In genomic region chr17:7838291-7839075, GRCh38 we compare ENCODE assay signal across 8 cellular contexts. TPM values are rescaled to one million over a fixed set of nuclear protein-coding genes. Genes with fewer than 3 reads are reported as not detected.
DNase-seq lines count a peak whose midpoint lies in the region; ATAC-seq and TF ChIP-seq lines count a peak whose summit lies in the region.

No MANE protein-coding gene starts in this region.

- intact Hi-C loops in Panc1 (cut with micrococcal nuclease; ENCODE audit: unreplicated experiment) (no loop called here), upper lobe of right lung (cut with DNase I) (no loop called here)

- in situ Hi-C loops in Panc1 (cut with HindIII; ENCODE audit: low pct_unique_long_range_greater_than_20kb, low sequenced_read_pairs), result no loop called here

- ATAC-seq in Panc1, result no peak
- ATAC-seq in upper lobe of right lung, result no peak
- no peak for ATAC-seq in GM18909 (IDR thresholded peaks at IDR 0.05; ENCODE audit: poor library complexity, unreplicated experiment)
- ATAC-seq in HG02884 (IDR thresholded peaks at IDR 0.05; ENCODE audit: unreplicated experiment), result no peak

- H3K4me1 ChIP-seq in BLaER1 treated with 17β-estradiol and CSF1 and Interleukin-3, amounts not matched to agents 10 nM and 100 nM, result peaks cover 43 to 57% (median 49%) of the 10 kb centered on the region in 10 experiments
- H3K4me1 ChIP-seq in HEK293 (ENCODE audit: control insufficient read depth, insufficient read depth, low read length) (peaks cover 31% of the 10 kb centered on the region), Panc1 (ENCODE audit: control insufficient read depth, insufficient read depth, low read length) (peaks cover 41% of the 10 kb centered on the region), upper lobe of right lung (peaks cover 46% of the 10 kb centered on the region)

- DNase-seq in Panc1 (ENCODE audit: low read depth, low spot score) (no peak), choroid plexus epithelial cell (ENCODE audit: low read depth) (peak; percentile 79), medulla oblongata (ENCODE audit: extremely low spot score) (peak; percentile 72), upper lobe of right lung (no peak)

- H3K27ac ChIP-seq in BLaER1 treated with 17β-estradiol and CSF1 and Interleukin-3, amounts not matched to agents 10 nM and 100 nM, result peak overlapping the region; percentile 62 to 99 (median 98)
- peak overlapping the region; percentile 67 for H3K27ac ChIP-seq in HEK293 (ENCODE audit: extremely low read depth, low read depth, low read length)
- peak overlapping the region; percentile 85 for H3K27ac ChIP-seq in Panc1 (ENCODE audit: low read length)
- H3K27ac ChIP-seq in upper lobe of right lung, result peak overlapping the region; percentile 51

- H3K36me3 ChIP-seq in BLaER1 treated with 17β-estradiol and CSF1 and Interleukin-3, amounts not matched to agents 10 nM and 100 nM, result peaks cover 0 to 19% (median 14%) of the 10 kb centered on the region in 11 experiments; a peak in 14 of 22 replicates
- H3K36me3 ChIP-seq in HEK293 (ENCODE audit: control insufficient read depth in 2 of 2, insufficient read depth in 1 of 2, low read length in 2 of 2) (peaks cover 0 to 7% of the 10 kb centered on the region in 2 experiments; a peak in 1 of 3 replicates), Panc1 (ENCODE audit: control insufficient read depth, insufficient read depth, low read length) (no peaks in the 10 kb centered on the region; the same call in 1 of the 2 replicates), upper lobe of right lung (peaks cover 5% of the 10 kb centered on the region)

- H3K4me3 ChIP-seq in BLaER1 treated with 17β-estradiol and CSF1 and Interleukin-3, amounts not matched to agents 10 nM and 100 nM, result peak overlapping the region; percentile 45 to 89 (median 61)
- H3K4me3 ChIP-seq in HEK293 (ENCODE audit: low read depth, low read length) (no peak overlapping the region), Panc1 (ENCODE audit: low read depth in 2 of 2, low read length in 2 of 2) (peak overlapping the region; percentile 5 to 25; a peak in 3 of 4 replicates), choroid plexus epithelial cell (ENCODE audit: low read depth, low read length) (peak overlapping the region; percentile 53), upper lobe of right lung (peak overlapping the region; percentile 19)

- H3K27me3 ChIP-seq in BLaER1 treated with 17β-estradiol and CSF1 and Interleukin-3, amounts not matched to agents 10 nM and 100 nM, result no peaks in the 10 kb centered on the region
- H3K27me3 ChIP-seq in Panc1 (ENCODE audit: control insufficient read depth, insufficient read depth, low read length), result no peaks in the 10 kb centered on the region
- no peaks in the 10 kb centered on the region for H3K27me3 ChIP-seq in upper lobe of right lung

- BruUV-seq in Panc1 (replicated peaks; lab: Mats Ljungman, UMichigan), result no TSS peak

- CTCF ChIA-PET in HEK293 (lab: Yijun Ruan, JAX), result interaction anchor here (0.7 to 2.5 kb wide), 4 partner anchors 21 to 222 kb away, joined by 3 to 14 read pairs (median 3); no protein-coding TSS in a partner anchor
- CTCF ChIA-PET in Panc1 (lab: Charles Lee), result no interaction called here

- H3K9ac ChIP-seq in BLaER1 treated with 17β-estradiol and CSF1 and Interleukin-3, amounts not matched to agents 10 nM and 100 nM, result peak overlapping the region; percentile 75 to 98 (median 96)

- POLR2A ChIA-PET in HEK293 (lab: Yijun Ruan, JAX) (interaction anchor here (0.5 to 7.7 kb wide), 4 partner anchors 13 to 151 kb away, joined by 3 to 110 read pairs (median 5); partner anchors contain the start of genes CYB5D1, NAA38, TMEM88 and TP53), Panc1 (lab: Charles Lee) (no interaction called here)

- no peak for TF ChIP-seq CTCF in HEK293 (tag by site-specific recombination; IDR thresholded peaks at IDR 0.05)
- TF ChIP-seq CTCF in Panc1 (IDR thresholded peaks at IDR 0.05), result no peak
- TF ChIP-seq CTCF in choroid plexus epithelial cell (conservative IDR thresholded peaks at IDR 0.05; ENCODE audit: low read depth, low read length), result peak; percentile 2
- TF ChIP-seq CTCF in upper lobe of right lung (IDR thresholded peaks at IDR 0.05), result no peak

- peaks cover 9 to 33% (median 29%) of the 10 kb centered on the region in 11 experiments; a peak in 14 of 22 replicates for H4K20me1 ChIP-seq in BLaER1 treated with 17β-estradiol and CSF1 and Interleukin-3, amounts not matched to agents 10 nM and 100 nM

- peak overlapping the region; percentile 73 to 100 (median 98) for H3K4me2 ChIP-seq in BLaER1 treated with 17β-estradiol and CSF1 and Interleukin-3, amounts not matched to agents 10 nM and 100 nM

- no peaks in the 10 kb centered on the region for H3K9me3 ChIP-seq in BLaER1 treated with 17β-estradiol and CSF1 and Interleukin-3, amounts not matched to agents 10 nM and 100 nM (replicated peaks in 1 of 11)
- H3K9me3 ChIP-seq in HEK293 (ENCODE audit: control insufficient read depth, insufficient read depth, low read depth, low read length) (no peaks in the 10 kb centered on the region), Panc1 (ENCODE audit: control insufficient read depth, insufficient read depth, low read depth, low read length) (no peaks in the 10 kb centered on the region), upper lobe of right lung (no peaks in the 10 kb centered on the region)

TF ChIP-seq in HEK293, 187 proteins besides CTCF, POLR2A, EP300 and RAD21 (continues in another document):
- peak; percentile 95 for TF ChIP-seq ZNF600 (tag by site-specific recombination; IDR thresholded peaks at IDR 0.05)
- TF ChIP-seq FEZF1 (tag by site-specific recombination; IDR thresholded peaks at IDR 0.05), result peak; percentile 27; the same call in 1 of the 2 replicates
- peak; percentile 58 for TF ChIP-seq KLF16 (tag by site-specific recombination; IDR thresholded peaks at IDR 0.05)
- TF ChIP-seq ZBTB10 (tag by site-specific recombination; IDR thresholded peaks at IDR 0.05), result 0 out of 2 replicates have a peak, but pooled peaks have one; percentile 38
- TF ChIP-seq ZFHX2 (tag by site-specific recombination; conservative IDR thresholded peaks at IDR 0.05), result peak; percentile 84
- peak; percentile 76 for TF ChIP-seq GLIS2 (tag by site-specific recombination; IDR thresholded peaks at IDR 0.05)
- peak; percentile 98 for TF ChIP-seq ZBTB17 (tag by site-specific recombination; IDR thresholded peaks at IDR 0.05)
- no peak for TF ChIP-seq ZSCAN16 (tag by site-specific recombination; IDR thresholded peaks at IDR 0.05)
- TF ChIP-seq ZBTB20 (tag by site-specific recombination; IDR thresholded peaks at IDR 0.05), result peak; percentile 29
- peak; percentile 17; the same call in 1 of the 2 replicates for TF ChIP-seq ZBTB8A (tag by site-specific recombination; IDR thresholded peaks at IDR 0.05)
- TF ChIP-seq MEIS1 (CRISPR knock-in tag; IDR thresholded peaks at IDR 0.05; ENCODE audit: borderline replicate concordance), result no peak
- TF ChIP-seq SP2 (tag by site-specific recombination; IDR thresholded peaks at IDR 0.05), result peak; percentile 61
- no peak; the same call in 1 of the 2 replicates for TF ChIP-seq BCL11B (tag by site-specific recombination; IDR thresholded peaks at IDR 0.05; ENCODE audit: low read depth)
- TF ChIP-seq EGR2 (tag by site-specific recombination; IDR thresholded peaks at IDR 0.05; ENCODE audit: low read depth), result peak; percentile 82
- no peak for TF ChIP-seq ZNF274 (IDR thresholded peaks at IDR 0.05; ENCODE audit: low read length)
- no peak for TF ChIP-seq ZNF274 (tag by site-specific recombination; IDR thresholded peaks at IDR 0.05; ENCODE audit: borderline replicate concordance)
- TF ChIP-seq ZBTB48 (tag by site-specific recombination; IDR thresholded peaks at IDR 0.05), result peak; percentile 69

RNA-seq across cellular contexts. Expression of gene KDM6B, which starts 4.5 kb away (rescaled TPM):
- total RNA-seq in Panc1 (2021; ENCODE audit: unreplicated experiment) (19.9 TPM), upper lobe of right lung (48.3 TPM)
- 16.0 TPM for polyA plus RNA-seq in Panc1 (2012; ENCODE audit: insufficient read length)

RNA-seq across cellular contexts. Expression of gene TMEM88, which starts 16.4 kb away (rescaled TPM):
- 1.6 TPM for total RNA-seq in Panc1 (2021; ENCODE audit: unreplicated experiment)
- polyA plus RNA-seq in Panc1 (2012; ENCODE audit: insufficient read length), result 1.1 TPM
- total RNA-seq in upper lobe of right lung, result 10.7 TPM

RNA-seq across cellular contexts. Expression of gene NAA38, which starts 18.9 kb away (rescaled TPM):
- 75.2 TPM for total RNA-seq in Panc1 (2021; ENCODE audit: unreplicated experiment)
- polyA plus RNA-seq in Panc1 (2012; ENCODE audit: insufficient read length), result 176 TPM
- 58.7 TPM for total RNA-seq in upper lobe of right lung

RNA-seq across cellular contexts. Expression of gene CYB5D1, which starts 19.3 kb away (rescaled TPM):
- 8.6 TPM for total RNA-seq in Panc1 (2021; ENCODE audit: unreplicated experiment)
- polyA plus RNA-seq in Panc1 (2012; ENCODE audit: insufficient read length), result 9.2 TPM
- 7.2 TPM for total RNA-seq in upper lobe of right lung

RNA-seq across cellular contexts. Expression of gene CHD3, which starts 50.1 kb away (rescaled TPM):
- total RNA-seq in Panc1 (2021; ENCODE audit: unreplicated experiment), result 84.6 TPM
- polyA plus RNA-seq in Panc1 (2012; ENCODE audit: insufficient read length), result 113 TPM
- total RNA-seq in upper lobe of right lung, result 93.0 TPM

Comparison
In these comparisons a context has a peak if more than half of its experiments do, and no peak if none do; other contexts are left out.
1. DNase-seq: peak in choroid plexus epithelial cell (single experiment) and medulla oblongata (single experiment); none in Panc1 (single experiment) and upper lobe of right lung (single experiment).
2. Peak in every context shown above with its lines, with median percentiles within 50 percentile points of each other: H3K27ac ChIP-seq.